8 cellular contexts compared by ENCODE assay signal in genomic region chr14:21525995-21526671, GRCh38. TPM values are rescaled to one million over a fixed set of nuclear protein-coding genes. Genes with fewer than 3 reads are reported as not detected.
DNase-seq lines count a peak whose midpoint lies in the region; ATAC-seq and TF ChIP-seq lines count a peak whose summit lies in the region.

TSS of gene SALL2 (minus strand) at chr14:21526346. CDS start at chr14:21526127, 219 bp downstream.

- ATAC-seq in HG02588 (IDR thresholded peaks at IDR 0.05; ENCODE audit: unreplicated experiment) (peak; percentile 43), GM18517 (IDR thresholded peaks at IDR 0.05; ENCODE audit: unreplicated experiment) (no peak)
- ATAC-seq in naive thymus-derived CD4-positive, alpha-beta T cell: peak; percentile 82
- peak; percentile 76 for ATAC-seq in stimulated activated effector memory CD8-positive, alpha-beta T cell treated with anti-CD3 and anti-CD28 coated beads, Interleukin-12 subunit alpha, Interleukin-12 subunit beta, amount 100 ng/mL, for 72 hours

- DNase-seq in NCI-H82 treated with DMSO at 0.1 percent for 48 hours (lab: John Stamatoyannopoulos, UW; ENCODE audit: unreplicated experiment) (peak; percentile 86), fibroblast of peridontal ligament (ENCODE audit: extremely low read depth) (peak; percentile 44)
- peak; percentile 35 for DNase-seq in activated T-helper 1 cell treated with anti-CD3 and anti-CD28 coated beads, Interleukin-12 subunit alpha, Interleukin-12 subunit beta, Interleukin-2, Interleukin-4 antibody, amounts not matched to agents 30 ng/mL and 10 ng/mL and 1 ng/mL, durations not matched to agents 14 hours and 24 hours and 36 hours (ENCODE audit: low spot score)
- DNase-seq in naive thymus-derived CD4-positive, alpha-beta T cell: peak in 8 of 9 donors; percentile 44 to 80 (median 60)
- DNase-seq in stimulated activated effector memory CD8-positive, alpha-beta T cell treated with anti-CD3 and anti-CD28 coated beads, Interleukin-12 subunit alpha, Interleukin-12 subunit beta, amount 100 ng/mL, for 72 hours (ENCODE audit: low spot score in 2 of 2): peak; percentile 31 to 72

- no peak for TF ChIP-seq CTCF in C4-2B (conservative IDR thresholded peaks at IDR 0.05)

- H3K9me3 Mint-ChIP-seq in activated T-helper 1 cell treated with anti-CD3 and anti-CD28 coated beads, Interleukin-12 subunit alpha, Interleukin-12 subunit beta, Interleukin-2, Interleukin-4 antibody, amounts not matched to agents 30 ng/mL and 10 ng/mL and 1 ng/mL, durations not matched to agents 14 hours and 24 hours and 36 hours: no peaks in the 10 kb centered on the region
- peaks cover 0 to 1% (median 0%) of the 10 kb centered on the region in 11 donors for H3K9me3 Mint-ChIP-seq in naive thymus-derived CD4-positive, alpha-beta T cell
- no peaks in the 10 kb centered on the region for H3K9me3 Mint-ChIP-seq in stimulated activated effector memory CD8-positive, alpha-beta T cell treated with anti-CD3 and anti-CD28 coated beads, Interleukin-12 subunit alpha, Interleukin-12 subunit beta, amount 100 ng/mL, for 72 hours

- H3K27ac Mint-ChIP-seq in activated T-helper 1 cell treated with anti-CD3 and anti-CD28 coated beads, Interleukin-12 subunit alpha, Interleukin-12 subunit beta, Interleukin-2, Interleukin-4 antibody, amounts not matched to agents 30 ng/mL and 10 ng/mL and 1 ng/mL, durations not matched to agents 14 hours and 24 hours and 36 hours: peak within 1 kb of the TSS; percentile 68
- H3K27ac Mint-ChIP-seq in naive thymus-derived CD4-positive, alpha-beta T cell: peak within 1 kb of the TSS; percentile 43 to 90 (median 81)
- H3K27ac Mint-ChIP-seq in stimulated activated effector memory CD8-positive, alpha-beta T cell treated with anti-CD3 and anti-CD28 coated beads, Interleukin-12 subunit alpha, Interleukin-12 subunit beta, amount 100 ng/mL, for 72 hours: peak within 1 kb of the TSS; percentile 71

- H3K4me1 Mint-ChIP-seq in activated T-helper 1 cell treated with anti-CD3 and anti-CD28 coated beads, Interleukin-12 subunit alpha, Interleukin-12 subunit beta, Interleukin-2, Interleukin-4 antibody, amounts not matched to agents 30 ng/mL and 10 ng/mL and 1 ng/mL, durations not matched to agents 14 hours and 24 hours and 36 hours (ENCODE audit: low read depth): peaks cover 5% of the 10 kb centered on the region
- H3K4me1 Mint-ChIP-seq in naive thymus-derived CD4-positive, alpha-beta T cell: peaks cover 10 to 27% (median 21%) of the 10 kb centered on the region in 7 donors
- H3K4me1 Mint-ChIP-seq in stimulated activated effector memory CD8-positive, alpha-beta T cell treated with anti-CD3 and anti-CD28 coated beads, Interleukin-12 subunit alpha, Interleukin-12 subunit beta, amount 100 ng/mL, for 72 hours: peaks cover 23% of the 10 kb centered on the region

- H3K9me3 ChIP-seq in naive thymus-derived CD4-positive, alpha-beta T cell (ENCODE audit: control insufficient read depth in 2 of 3, low read length in 3 of 3): no peaks in the 10 kb centered on the region

- peaks cover 0 to 4% (median 0%) of the 10 kb centered on the region in 3 experiments for H3K36me3 ChIP-seq in naive thymus-derived CD4-positive, alpha-beta T cell (ENCODE audit: control insufficient read depth in 2 of 3, insufficient read depth in 3 of 3, low read length in 3 of 3)

- POLR2A ChIA-PET in naive thymus-derived CD4-positive, alpha-beta T cell (lab: Charles Lee): interaction anchor here (0.5 to 4.6 kb wide), 11 partner anchors 11 to 1240 kb away, joined by 3 to 42 read pairs (median 4); partner anchors contain the start of genes CHD8, METTL3, OXA1L and RAB2B

- peak within 1 kb of the TSS; percentile 63 for H3K27ac ChIP-seq in C4-2B
- peak within 1 kb of the TSS; percentile 75 for H3K27ac ChIP-seq in naive thymus-derived CD4-positive, alpha-beta T cell (ENCODE audit: low read depth, low read length)

- intact Hi-C loops in activated T-helper 1 cell treated with anti-CD3 and anti-CD28 coated beads, Interleukin-12 subunit alpha, Interleukin-12 subunit beta, Interleukin-2, Interleukin-4 antibody, amounts not matched to agents 30 ng/mL and 10 ng/mL and 1 ng/mL, durations not matched to agents 14 hours and 24 hours and 36 hours (cut with micrococcal nuclease): loop anchor here (1.0 kb wide), 3 partner anchors 15 to 89 kb away; partner anchors contain the start of genes METTL3 and TOX4
- intact Hi-C loops in naive thymus-derived CD4-positive, alpha-beta T cell (cut with micrococcal nuclease): loop anchor here (1.0 to 5.0 kb wide), 4 partner anchors 15 to 49 kb away; partner anchors contain the start of genes METTL3 (in 2 of the 2), RAB2B (in 1 of the 2) and TOX4 (in 1 of the 2)

- H3K36me3 Mint-ChIP-seq in activated T-helper 1 cell treated with anti-CD3 and anti-CD28 coated beads, Interleukin-12 subunit alpha, Interleukin-12 subunit beta, Interleukin-2, Interleukin-4 antibody, amounts not matched to agents 30 ng/mL and 10 ng/mL and 1 ng/mL, durations not matched to agents 14 hours and 24 hours and 36 hours (ENCODE audit: low read depth): no peaks in the 10 kb centered on the region
- no peaks in the 10 kb centered on the region for H3K36me3 Mint-ChIP-seq in naive thymus-derived CD4-positive, alpha-beta T cell
- peaks cover 6% of the 10 kb centered on the region for H3K36me3 Mint-ChIP-seq in stimulated activated effector memory CD8-positive, alpha-beta T cell treated with anti-CD3 and anti-CD28 coated beads, Interleukin-12 subunit alpha, Interleukin-12 subunit beta, amount 100 ng/mL, for 72 hours

- H3K4me1 ChIP-seq in naive thymus-derived CD4-positive, alpha-beta T cell (ENCODE audit: control insufficient read depth in 2 of 2, insufficient read depth in 2 of 2, low read length in 2 of 2): peaks cover 5 to 9% of the 10 kb centered on the region in 2 donors

- no peaks in the 10 kb centered on the region for H3K27me3 ChIP-seq in naive thymus-derived CD4-positive, alpha-beta T cell (ENCODE audit: control insufficient read depth in 2 of 2, insufficient read depth in 2 of 2, low read length in 2 of 2)

- H3K4me3 Mint-ChIP-seq in activated T-helper 1 cell treated with anti-CD3 and anti-CD28 coated beads, Interleukin-12 subunit alpha, Interleukin-12 subunit beta, Interleukin-2, Interleukin-4 antibody, amounts not matched to agents 30 ng/mL and 10 ng/mL and 1 ng/mL, durations not matched to agents 14 hours and 24 hours and 36 hours: peak within 1 kb of the TSS; percentile 81
- H3K4me3 Mint-ChIP-seq in naive thymus-derived CD4-positive, alpha-beta T cell: peak within 1 kb of the TSS; percentile 65 to 91 (median 88)
- H3K4me3 Mint-ChIP-seq in stimulated activated effector memory CD8-positive, alpha-beta T cell treated with anti-CD3 and anti-CD28 coated beads, Interleukin-12 subunit alpha, Interleukin-12 subunit beta, amount 100 ng/mL, for 72 hours: peak within 1 kb of the TSS; percentile 71

- CTCF ChIA-PET in naive thymus-derived CD4-positive, alpha-beta T cell (lab: Charles Lee): interaction anchor here (0.7 to 2.0 kb wide), 5 partner anchors 15 to 1569 kb away, joined by 3 to 9 read pairs (median 4); partner anchors contain the start of genes ACIN1, C14orf119 and METTL3

- peaks cover 7% of the 10 kb centered on the region for H3K27me3 Mint-ChIP-seq in activated T-helper 1 cell treated with anti-CD3 and anti-CD28 coated beads, Interleukin-12 subunit alpha, Interleukin-12 subunit beta, Interleukin-2, Interleukin-4 antibody, amounts not matched to agents 30 ng/mL and 10 ng/mL and 1 ng/mL, durations not matched to agents 14 hours and 24 hours and 36 hours (ENCODE audit: insufficient read depth)
- peaks cover 0 to 11% (median 0%) of the 10 kb centered on the region in 5 donors for H3K27me3 Mint-ChIP-seq in naive thymus-derived CD4-positive, alpha-beta T cell

- H3K4me3 ChIP-seq in naive thymus-derived CD4-positive, alpha-beta T cell (ENCODE audit: low read length): peak within 1 kb of the TSS; percentile 67

RNA-seq across cellular contexts. Expression of gene SALL2, which starts in this region (rescaled TPM):
- 1.3 and 1.6 TPM in 2 replicates for total RNA-seq in activated T-helper 1 cell treated with anti-CD3 and anti-CD28 coated beads, Interleukin-12 subunit alpha, Interleukin-12 subunit beta, Interleukin-2, Interleukin-4 antibody, amounts not matched to agents 30 ng/mL and 10 ng/mL and 1 ng/mL, durations not matched to agents 14 hours and 24 hours and 36 hours
- 1 to 10 TPM; 2.3 to 8.3 (median 3.9) TPM for total RNA-seq in naive thymus-derived CD4-positive, alpha-beta T cell
- 1 to 10 TPM; 4.2 to 5.9 TPM for polyA plus RNA-seq in naive thymus-derived CD4-positive, alpha-beta T cell

Comparison
In these comparisons a context has a peak if more than half of its experiments do, and no peak if none do; other contexts are left out.
1. DNase-seq: peak in every context shown above with its lines; median percentile 86 in NCI-H82 treated with DMSO at 0.1 percent for 48 hours; 60 in naive thymus-derived CD4-positive, alpha-beta T cell; 52 in stimulated activated effector memory CD8-positive, alpha-beta T cell treated with anti-CD3 and anti-CD28 coated beads, Interleukin-12 subunit alpha, Interleukin-12 subunit beta, amount 100 ng/mL, for 72 hours; 44 in fibroblast of peridontal ligament; 35 in activated T-helper 1 cell treated with anti-CD3 and anti-CD28 coated beads, Interleukin-12 subunit alpha, Interleukin-12 subunit beta, Interleukin-2, Interleukin-4 antibody, amounts not matched to agents 30 ng/mL and 10 ng/mL and 1 ng/mL, durations not matched to agents 14 hours and 24 hours and 36 hours.